ENCODE assay signal across 12 cellular contexts in genomic region chr3:101857279-101857678, GRCh38. TPM values are rescaled to one million over a fixed set of nuclear protein-coding genes. Genes with fewer than 3 reads are reported as not detected.
DNase-seq lines count a peak whose midpoint lies in the region; ATAC-seq and TF ChIP-seq lines count a peak whose summit lies in the region.
"Had no signal": no experiment of that assay in that cellular context is flagged by ENCODE, and none has a peak within 500 bp of the region (broad histone marks: within the 10 kb centered on the region; RNA-seq: fewer than 3 reads in every experiment).

No MANE protein-coding gene starts in this region.

- H3K36me3 Mint-ChIP-seq in activated naive CD4-positive, alpha-beta T cell treated with anti-CD3 and anti-CD28 coated beads for 36 hours (ENCODE audit: low read depth), result peaks cover 93% of the 10 kb centered on the region
- H3K36me3 Mint-ChIP-seq in activated CD4-positive, alpha-beta memory T cell treated with anti-CD3 and anti-CD28 coated beads, Interleukin-2, amount 10 ng/mL, durations not matched to agents 7 days and 5 days (ENCODE audit: low read depth), result peaks cover 97% of the 10 kb centered on the region

- H3K4me1 ChIP-seq in body of pancreas, result peaks cover 60% of the 10 kb centered on the region

- H3K27ac ChIP-seq in body of pancreas, result peak overlapping the region in 2 of 4 donors; percentile 6 to 10

- peak overlapping the region; percentile 47 for H3K4me3 ChIP-seq in kidney epithelial cell (ENCODE audit: low read depth, low read length)
- H3K4me3 ChIP-seq in body of pancreas, result no peak overlapping the region

- intact Hi-C loops in activated naive CD4-positive, alpha-beta T cell treated with anti-CD3 and anti-CD28 coated beads for 36 hours (cut with micrococcal nuclease), result no loop called here
- intact Hi-C loops in body of pancreas (cut with DNase I), result no loop called here

- TF ChIP-seq CTCF in kidney epithelial cell (IDR thresholded peaks at IDR 0.05; ENCODE audit: insufficient read depth, low read length, poor library complexity, severe bottlenecking) (no peak), body of pancreas (IDR thresholded peaks at IDR 0.05) (no peak)

- peaks cover 80% of the 10 kb centered on the region for H3K4me1 Mint-ChIP-seq in activated naive CD4-positive, alpha-beta T cell treated with anti-CD3 and anti-CD28 coated beads for 36 hours (ENCODE audit: low read depth)
- peaks cover 73% of the 10 kb centered on the region for H3K4me1 Mint-ChIP-seq in activated CD4-positive, alpha-beta memory T cell treated with anti-CD3 and anti-CD28 coated beads, Interleukin-2, amount 10 ng/mL, durations not matched to agents 7 days and 5 days
- peaks cover 85% of the 10 kb centered on the region for H3K4me1 Mint-ChIP-seq in stimulated activated naive CD8-positive, alpha-beta T cell treated with anti-CD3 and anti-CD28 coated beads, Interleukin-15, amount 100 ng/mL, for 72 hours

- no peaks in the 10 kb centered on the region for H3K27me3 Mint-ChIP-seq in activated naive CD4-positive, alpha-beta T cell treated with anti-CD3 and anti-CD28 coated beads for 36 hours (ENCODE audit: low read depth)
- H3K27me3 Mint-ChIP-seq in activated CD4-positive, alpha-beta memory T cell treated with anti-CD3 and anti-CD28 coated beads, Interleukin-2, amount 10 ng/mL, durations not matched to agents 7 days and 5 days, result no peaks in the 10 kb centered on the region
- no peaks in the 10 kb centered on the region for H3K27me3 Mint-ChIP-seq in stimulated activated naive CD8-positive, alpha-beta T cell treated with anti-CD3 and anti-CD28 coated beads, Interleukin-15, amount 100 ng/mL, for 72 hours

- POLR2A ChIA-PET in activated CD4-positive, alpha-beta memory T cell treated with anti-CD3 and anti-CD28 coated beads, Interleukin-2, amount 10 ng/mL, durations not matched to agents 7 days and 5 days (lab: Charles Lee), result interaction anchor here (0.9 to 13.1 kb wide), 5 partner anchors 8 to 368 kb away, joined by 4 to 374 read pairs (median 7); partner anchors contain the start of gene NFKBIZ

- no peaks in the 10 kb centered on the region for H3K9me3 ChIP-seq in body of pancreas
- H3K9me3 ChIP-seq: ascending aorta had no signal

- no peak for ATAC-seq in stimulated activated naive CD8-positive, alpha-beta T cell treated with anti-CD3 and anti-CD28 coated beads, Interleukin-15, amount 100 ng/mL, for 72 hours
- ATAC-seq in body of pancreas, result no peak
- ATAC-seq: left colon had no signal

- no peaks in the 10 kb centered on the region for H3K27me3 ChIP-seq in kidney epithelial cell (ENCODE audit: control insufficient read depth, insufficient read depth, low read length)
- H3K27me3 ChIP-seq in body of pancreas, result no peaks in the 10 kb centered on the region
- H3K27me3 ChIP-seq: ascending aorta had no signal

- no peak overlapping the region for H3K4me3 Mint-ChIP-seq in activated naive CD4-positive, alpha-beta T cell treated with anti-CD3 and anti-CD28 coated beads for 36 hours
- peak overlapping the region; percentile 7 for H3K4me3 Mint-ChIP-seq in activated CD4-positive, alpha-beta memory T cell treated with anti-CD3 and anti-CD28 coated beads, Interleukin-2, amount 10 ng/mL, durations not matched to agents 7 days and 5 days
- peak overlapping the region; percentile 19 to 55 for H3K4me3 Mint-ChIP-seq in stimulated activated naive CD8-positive, alpha-beta T cell treated with anti-CD3 and anti-CD28 coated beads, Interleukin-15, amount 100 ng/mL, for 72 hours

- WGBS in body of pancreas, 2 donors, result 81 to 85% methylated on average over 8 of the region's 8 CpGs

- H3K36me3 ChIP-seq in kidney epithelial cell (ENCODE audit: control insufficient read depth, insufficient read depth, low read length) (peaks cover 12% of the 10 kb centered on the region), body of pancreas (replicated peaks in 1 of 2; ENCODE audit: insufficient read depth in 1 of 2, low read depth in 2 of 2) (peaks cover 32 to 66% of the 10 kb centered on the region in 2 donors)

- DNase-seq in activated naive CD4-positive, alpha-beta T cell treated with anti-CD3 and anti-CD28 coated beads for 36 hours, result no peak
- DNase-seq in activated naive CD4-positive, alpha-beta T cell treated with Interleukin-2 at 50 U/mL for 16 hours, result no peak
- DNase-seq in activated CD4-positive, alpha-beta memory T cell treated with anti-CD3 and anti-CD28 coated beads, Interleukin-2, amount 10 ng/mL, durations not matched to agents 7 days and 5 days, result no peak
- DNase-seq in kidney epithelial cell (ENCODE audit: low read depth), result no peak
- no peak for DNase-seq in stimulated activated naive CD8-positive, alpha-beta T cell treated with anti-CD3 and anti-CD28 coated beads, Interleukin-15, amount 100 ng/mL, for 72 hours
- DNase-seq in NCI-H510A (lab: John Stamatoyannopoulos, UW), result no peak
- DNase-seq in ureter (ENCODE audit: low spot score), result no peak
- no peak for DNase-seq in body of pancreas
- DNase-seq: H7; left colon; stimulated activated CD4-positive, alpha-beta T cell treated with anti-CD3 and anti-CD28 coated beads, Interleukin-12 subunit alpha, Interleukin-12 subunit beta, amount 100 ng/mL, for 4 hours had no signal

- H3K27ac Mint-ChIP-seq in activated naive CD4-positive, alpha-beta T cell treated with anti-CD3 and anti-CD28 coated beads for 36 hours, result peak overlapping the region; percentile 25
- H3K27ac Mint-ChIP-seq in activated CD4-positive, alpha-beta memory T cell treated with anti-CD3 and anti-CD28 coated beads, Interleukin-2, amount 10 ng/mL, durations not matched to agents 7 days and 5 days, result no peak overlapping the region
- peak overlapping the region in 1 of 2 donors; percentile 20 for H3K27ac Mint-ChIP-seq in stimulated activated naive CD8-positive, alpha-beta T cell treated with anti-CD3 and anti-CD28 coated beads, Interleukin-15, amount 100 ng/mL, for 72 hours

- TF ChIP-seq POLR2A in body of pancreas (IDR thresholded peaks at IDR 0.05), result no peak

- CTCF ChIA-PET in activated naive CD4-positive, alpha-beta T cell treated with anti-CD3 and anti-CD28 coated beads for 36 hours (lab: Charles Lee), result interaction anchor here (0.5 to 1.4 kb wide), 2 partner anchors 27 to 35 kb away, joined by 3 read pairs; no protein-coding TSS in a partner anchor
- CTCF ChIA-PET in activated CD4-positive, alpha-beta memory T cell treated with anti-CD3 and anti-CD28 coated beads, Interleukin-2, amount 10 ng/mL, durations not matched to agents 7 days and 5 days (lab: Charles Lee), result interaction anchor here (1.0 kb wide), 1 partner anchor 368 kb away, joined by 5 read pairs; no protein-coding TSS in a partner anchor

- H3K9me3 Mint-ChIP-seq in activated naive CD4-positive, alpha-beta T cell treated with anti-CD3 and anti-CD28 coated beads for 36 hours, result no peaks in the 10 kb centered on the region
- H3K9me3 Mint-ChIP-seq in activated CD4-positive, alpha-beta memory T cell treated with anti-CD3 and anti-CD28 coated beads, Interleukin-2, amount 10 ng/mL, durations not matched to agents 7 days and 5 days, result no peaks in the 10 kb centered on the region
- no peaks in the 10 kb centered on the region for H3K9me3 Mint-ChIP-seq in stimulated activated naive CD8-positive, alpha-beta T cell treated with anti-CD3 and anti-CD28 coated beads, Interleukin-15, amount 100 ng/mL, for 72 hours

RNA-seq across cellular contexts. Expression of gene NFKBIZ, which starts 8.0 kb away (rescaled TPM):
- 10 to 100 TPM; 79.3 to 85.0 TPM for total RNA-seq in activated naive CD4-positive, alpha-beta T cell treated with anti-CD3 and anti-CD28 coated beads for 36 hours
- total RNA-seq in activated CD4-positive, alpha-beta memory T cell treated with anti-CD3 and anti-CD28 coated beads, Interleukin-2, amount 10 ng/mL, durations not matched to agents 7 days and 5 days, result 10 to 100 TPM; 76.5 to 81.3 TPM
- total RNA-seq in kidney epithelial cell, result 76.4 and 91.6 TPM in 2 replicates
- total RNA-seq in ureter, result 81.8 TPM
- 10 to 100 TPM; 30.1 to 92.3 TPM for total RNA-seq in body of pancreas
